10 cellular contexts compared by ENCODE assay signal in genomic region chr16:23131841-23132576, GRCh38. TPM values are rescaled to one million over a fixed set of nuclear protein-coding genes. Genes with fewer than 3 reads are reported as not detected.
DNase-seq lines count a peak whose midpoint lies in the region; ATAC-seq and TF ChIP-seq lines count a peak whose summit lies in the region.
"Had no signal": no experiment of that assay in that cellular context is flagged by ENCODE, and none has a peak within 500 bp of the region (broad histone marks: within the 10 kb centered on the region; RNA-seq: fewer than 3 reads in every experiment).

No MANE protein-coding gene starts in this region.

- ATAC-seq in naive thymus-derived CD4-positive, alpha-beta T cell, result no peak

- peaks cover 21% of the 10 kb centered on the region for H3K4me1 ChIP-seq in skeletal muscle satellite cell (ENCODE audit: control insufficient read depth, insufficient read depth, low read length)
- H3K4me1 ChIP-seq in naive thymus-derived CD4-positive, alpha-beta T cell (ENCODE audit: control insufficient read depth in 2 of 2, insufficient read depth in 2 of 2, low read length in 2 of 2), result no peaks in the 10 kb centered on the region

- POLR2A ChIA-PET in HEK293T (lab: Yijun Ruan, JAX), result interaction anchor here (1.2 kb wide), 2 partner anchors 12 to 17 kb away, joined by 3 read pairs; partner anchors contain the start of gene USP31
- POLR2A ChIA-PET in naive thymus-derived CD4-positive, alpha-beta T cell (lab: Charles Lee), result no interaction called here

- H3K4me1 Mint-ChIP-seq in chondrocyte (ENCODE audit: low read depth), result peaks cover 26% of the 10 kb centered on the region
- H3K4me1 Mint-ChIP-seq in naive thymus-derived CD4-positive, alpha-beta T cell, result peaks cover 0 to 5% (median 4%) of the 10 kb centered on the region in 7 donors

- peak overlapping the region; percentile 29 for H3K4me3 ChIP-seq in skeletal muscle satellite cell (ENCODE audit: low read length)
- H3K4me3 ChIP-seq in naive thymus-derived CD4-positive, alpha-beta T cell (ENCODE audit: low read length), result no peak overlapping the region

- H3K27ac ChIP-seq in cingulate gyrus (ENCODE audit: low read depth, low read length) (peak overlapping the region; percentile 86), layer of hippocampus (ENCODE audit: low read depth, low read length) (peak overlapping the region; percentile 77)
- H3K27ac ChIP-seq in naive thymus-derived CD4-positive, alpha-beta T cell (ENCODE audit: low read depth, low read length), result no peak overlapping the region

- H3K36me3 ChIP-seq in skeletal muscle satellite cell (ENCODE audit: insufficient read depth, low read length), result no peaks in the 10 kb centered on the region
- H3K36me3 ChIP-seq in naive thymus-derived CD4-positive, alpha-beta T cell (ENCODE audit: control insufficient read depth in 2 of 3, insufficient read depth in 3 of 3, low read length in 3 of 3), result no peaks in the 10 kb centered on the region

- CTCF ChIA-PET in HEK293T (lab: Yijun Ruan, JAX), result interaction anchor here (0.7 kb wide), 1 partner anchor 294 kb away, joined by 4 read pairs; no protein-coding TSS in a partner anchor
- CTCF ChIA-PET in naive thymus-derived CD4-positive, alpha-beta T cell (lab: Charles Lee), result no interaction called here

- H3K9me3 Mint-ChIP-seq in chondrocyte (ENCODE audit: low read depth), result peaks cover 7% of the 10 kb centered on the region
- H3K9me3 Mint-ChIP-seq in naive thymus-derived CD4-positive, alpha-beta T cell, result peaks cover 0 to 21% (median 7%) of the 10 kb centered on the region in 11 donors

- no peak for TF ChIP-seq CTCF in chondrocyte (IDR thresholded peaks at IDR 0.05)

- H3K4me3 Mint-ChIP-seq in chondrocyte (ENCODE audit: unreplicated experiment), result no peak overlapping the region
- H3K4me3 Mint-ChIP-seq in naive thymus-derived CD4-positive, alpha-beta T cell, result no peak overlapping the region

- no peak overlapping the region for H3K27ac Mint-ChIP-seq in chondrocyte (ENCODE audit: unreplicated experiment)
- H3K27ac Mint-ChIP-seq in naive thymus-derived CD4-positive, alpha-beta T cell, result no peak overlapping the region
- H3K27ac Mint-ChIP-seq: activated T-helper 2 cell treated with anti-CD3 and anti-CD28 coated beads, Interferon-gamma antibody, Interleukin-2, Interleukin-4, amounts not matched to agents 10 μg/mL and 5 μg/mL and 100 μg/mL, durations not matched to agents 14 hours and 24 hours and 36 hours had no signal

- no peak for DNase-seq in HEK293T (ENCODE audit: extremely low spot score)
- DNase-seq in NCI-H82 (lab: John Stamatoyannopoulos, UW), result no peak
- DNase-seq in chondrocyte (ENCODE audit: low spot score), result no peak
- no peak for DNase-seq in naive thymus-derived CD4-positive, alpha-beta T cell
- DNase-seq in T1000 (lab: John Stamatoyannopoulos, UW), result no peak

- peaks cover 7% of the 10 kb centered on the region for H3K9me3 ChIP-seq in skeletal muscle satellite cell (replicated peaks; ENCODE audit: low read length)
- no peaks in the 10 kb centered on the region for H3K9me3 ChIP-seq in naive thymus-derived CD4-positive, alpha-beta T cell (ENCODE audit: control insufficient read depth in 2 of 3, low read length in 3 of 3)

- no peaks in the 10 kb centered on the region for H3K27me3 ChIP-seq in layer of hippocampus (ENCODE audit: control insufficient read depth, insufficient read depth, low read length)
- no peaks in the 10 kb centered on the region for H3K27me3 ChIP-seq in skeletal muscle satellite cell (ENCODE audit: control insufficient read depth, insufficient read depth, low read length)
- no peaks in the 10 kb centered on the region for H3K27me3 ChIP-seq in naive thymus-derived CD4-positive, alpha-beta T cell (ENCODE audit: control insufficient read depth in 2 of 2, insufficient read depth in 2 of 2, low read length in 2 of 2)

- peak overlapping the region; percentile 47 for H3K4me2 ChIP-seq in skeletal muscle satellite cell (ENCODE audit: low read length)

- intact Hi-C loops in naive thymus-derived CD4-positive, alpha-beta T cell (cut with micrococcal nuclease), result no loop called here

- no peaks in the 10 kb centered on the region for H3K36me3 Mint-ChIP-seq in chondrocyte (ENCODE audit: low read depth)
- peaks cover 0 to 14% (median 4%) of the 10 kb centered on the region in 5 donors for H3K36me3 Mint-ChIP-seq in naive thymus-derived CD4-positive, alpha-beta T cell

- H3K27me3 Mint-ChIP-seq in chondrocyte (ENCODE audit: low read depth), result no peaks in the 10 kb centered on the region
- H3K27me3 Mint-ChIP-seq in naive thymus-derived CD4-positive, alpha-beta T cell, result peaks cover 0 to 2% (median 0%) of the 10 kb centered on the region in 5 donors

- H3K9ac ChIP-seq in skeletal muscle satellite cell (ENCODE audit: low read depth, low read length), result no peak overlapping the region

TF ChIP-seq in HEK293T, 16 proteins besides CTCF, POLR2A, EP300 and RAD21:
- TF ChIP-seq SP1 (IDR thresholded peaks at IDR 0.05) (no peak), ZNF384 (IDR thresholded peaks at IDR 0.05) (peak; percentile 57; the same call in 1 of the 2 replicates), NFRKB (IDR thresholded peaks at IDR 0.05) (no peak), FOXA1 (IDR thresholded peaks at IDR 0.05) (no peak), FOXM1 (IDR thresholded peaks at IDR 0.05; ENCODE audit: borderline replicate concordance) (no peak), ARNT (IDR thresholded peaks at IDR 0.05) (no peak)

RNA-seq across cellular contexts. Expression of gene USP31, which starts 17.2 kb away (rescaled TPM):
- total RNA-seq in skeletal muscle satellite cell (2012; rRNA removed), result 9.2 and 9.6 TPM in 2 replicates
- total RNA-seq in chondrocyte, result 8.7 to 9.3 TPM (median 8.7 TPM) in 3 replicates
- 1 to 10 TPM; 2.7 to 6.0 (median 4.1) TPM for total RNA-seq in naive thymus-derived CD4-positive, alpha-beta T cell
- under 1 TPM; 0.20 to 0.37 TPM for polyA plus RNA-seq in naive thymus-derived CD4-positive, alpha-beta T cell

RNA-seq across cellular contexts. Expression of gene SCNN1G, which starts 50.5 kb away (rescaled TPM):
- total RNA-seq in skeletal muscle satellite cell (2012; rRNA removed), result not detected in 2 replicates
- not detected in 3 replicates for total RNA-seq in chondrocyte
- total RNA-seq in naive thymus-derived CD4-positive, alpha-beta T cell, result not detected
- polyA plus RNA-seq in naive thymus-derived CD4-positive, alpha-beta T cell, result not detected
- total RNA-seq: activated T-helper 2 cell treated with anti-CD3 and anti-CD28 coated beads, Interferon-gamma antibody, Interleukin-2, Interleukin-4, amounts not matched to agents 10 μg/mL and 5 μg/mL and 100 μg/mL, durations not matched to agents 14 hours and 24 hours and 36 hours had no signal
- polyA plus RNA-seq: neural cell had no signal
